In genomic region chr9:129624168-129624759, GRCh38 we compare ENCODE assay signal across 8 cellular contexts. TPM values are rescaled to one million over a fixed set of nuclear protein-coding genes. Genes with fewer than 3 reads are reported as not detected.
DNase-seq lines count a peak whose midpoint lies in the region; ATAC-seq and TF ChIP-seq lines count a peak whose summit lies in the region.

No MANE protein-coding gene starts in this region.

- in situ Hi-C loops in astrocyte of the cerebellum (cut with HindIII; ENCODE audit: low sequenced_read_pairs) = no loop called here

- ATAC-seq in GM21423 (IDR thresholded peaks at IDR 0.05; ENCODE audit: unreplicated experiment) (no peak), GM21381 (IDR thresholded peaks at IDR 0.05; ENCODE audit: unreplicated experiment) (no peak)

- peak; percentile 89 for TF ChIP-seq CTCF in astrocyte of the cerebellum (IDR thresholded peaks at IDR 0.05; ENCODE audit: low read depth, low read length, missing control alignments)

- DNase-seq in GDM1 (lab: John Stamatoyannopoulos, UW) (peak; percentile 26), M059J (ENCODE audit: low read depth) (peak; percentile 47), T-helper 9 cell (peak; percentile 67), astrocyte of the cerebellum (ENCODE audit: low read depth) (no peak), kidney tubule cell (ENCODE audit: low spot score) (peak; percentile 50)
- peak; percentile 48 to 74 (median 51) for DNase-seq in stimulated activated CD4-positive, alpha-beta T cell treated with anti-CD3 and anti-CD28 coated beads, TNF-alpha, amount 100 ng/mL, for 48 hours (ENCODE audit: low read depth in 3 of 3)

- no peak overlapping the region for H3K4me3 ChIP-seq in astrocyte of the cerebellum (ENCODE audit: low read depth, low read length)

RNA-seq across cellular contexts. Expression of gene NTMT1, which starts 1.7 kb away (rescaled TPM):
- 77.0 and 79.5 TPM in 2 replicates for total RNA-seq in M059J (2014; rRNA removed; shearing (Covaris generic))

RNA-seq across cellular contexts. Expression of gene C9orf50, which starts 3.4 kb away (rescaled TPM):
- 0.10 TPM in 1 of 2 replicates, not detected in the other for total RNA-seq in M059J (2014; rRNA removed; shearing (Covaris generic))

RNA-seq across cellular contexts. Expression of gene ASB6, which starts 17.7 kb away (rescaled TPM):
- 17.4 TPM in 2 replicates for total RNA-seq in M059J (2014; rRNA removed; shearing (Covaris generic))

RNA-seq across cellular contexts. Expression of gene PRRX2, which starts 41.2 kb away (rescaled TPM):
- total RNA-seq in M059J (2014; rRNA removed; shearing (Covaris generic)) = 0.17 and 0.20 TPM in 2 replicates
